8 cellular contexts compared by ENCODE assay signal in genomic region chr4:27048350-27049100, GRCh38.
DNase-seq lines count a peak whose midpoint lies in the region; ATAC-seq and FAIRE-seq lines count a peak whose summit lies in the region.

No MANE protein-coding gene starts in this region.

- no peak overlapping the region for H2BK120ac ChIP-seq in mesendoderm (ENCODE audit: low read depth, low read length)

- no peak overlapping the region for H3K4me2 ChIP-seq in mesendoderm (ENCODE audit: low read length)

- H4K5ac ChIP-seq in mesendoderm (ENCODE audit: low read length): no peak overlapping the region

- FAIRE-seq in GM19239 (lab: Jason Lieb, UNC): peak; percentile 44

- peaks cover 19% of the 10 kb centered on the region for H3K27me3 ChIP-seq in CD4-positive, CD25-positive, alpha-beta regulatory T cell (ENCODE audit: control insufficient read depth, insufficient read depth, low read length)
- H3K27me3 ChIP-seq in mesendoderm (ENCODE audit: insufficient read depth, low read length, poor library complexity): no peaks in the 10 kb centered on the region

- no peak overlapping the region for H3K56ac ChIP-seq in mesendoderm (ENCODE audit: low read length)

- peak in 2 of 3 donors; percentile 10 to 31 for DNase-seq in CD4-positive, CD25-positive, alpha-beta regulatory T cell
- peak; percentile 25 for DNase-seq in GM19239 (ENCODE audit: insufficient read length, low spot score)
- DNase-seq in NCI-H69 (lab: John Stamatoyannopoulos, UW): peak; percentile 62
- DNase-seq in central memory CD4-positive, alpha-beta T cell: peak; percentile 16
- peak; percentile 25 for DNase-seq in mesendoderm
- no peak for DNase-seq in GOT3 (lab: John Stamatoyannopoulos, UW)
- no peak for DNase-seq in cortex of kidney (lab: John Stamatoyannopoulos, UW)

- H3K4me1 ChIP-seq in CD4-positive, CD25-positive, alpha-beta regulatory T cell (ENCODE audit: control insufficient read depth, insufficient read depth, low read length, poor library complexity, severe bottlenecking): no peaks in the 10 kb centered on the region
- no peaks in the 10 kb centered on the region for H3K4me1 ChIP-seq in mesendoderm (ENCODE audit: control insufficient read depth, low read depth, low read length)

- H3K27ac Mint-ChIP-seq in CD4-positive, CD25-positive, alpha-beta regulatory T cell: no peak overlapping the region

- no peak for ATAC-seq in CD4-positive, CD25-positive, alpha-beta regulatory T cell (ENCODE audit: low read depth in 2 of 2)
- ATAC-seq in GM18907 (IDR thresholded peaks at IDR 0.05; ENCODE audit: unreplicated experiment): no peak

- no peaks in the 10 kb centered on the region for H3K36me3 ChIP-seq in CD4-positive, CD25-positive, alpha-beta regulatory T cell (ENCODE audit: control insufficient read depth, insufficient read depth, low read length)
- H3K36me3 ChIP-seq in mesendoderm (ENCODE audit: control insufficient read depth, insufficient read depth, low read length): no peaks in the 10 kb centered on the region

- H3K18ac ChIP-seq in mesendoderm (ENCODE audit: low read length): no peak overlapping the region

- H3K4me1 Mint-ChIP-seq in CD4-positive, CD25-positive, alpha-beta regulatory T cell: peaks cover 0 to 6% (median 0%) of the 10 kb centered on the region in 4 donors

- H3K23ac ChIP-seq in mesendoderm (ENCODE audit: low read length): no peak overlapping the region

- WGBS in mesendoderm (ENCODE audit: extremely low coverage, insufficient coverage, low lambda C conversion rate): no CpG with 5 or more reads among the region's 17 CpGs

- no peaks in the 10 kb centered on the region for H3K79me1 ChIP-seq in mesendoderm (ENCODE audit: low read length)

- peaks cover 46% of the 10 kb centered on the region for H3K27me3 Mint-ChIP-seq in CD4-positive, CD25-positive, alpha-beta regulatory T cell

- no peak overlapping the region for H3K27ac ChIP-seq in CD4-positive, CD25-positive, alpha-beta regulatory T cell (ENCODE audit: insufficient read depth, low read length, poor library complexity, severe bottlenecking)
- H3K27ac ChIP-seq in mesendoderm (ENCODE audit: low read depth, low read length): no peak overlapping the region

- no peaks in the 10 kb centered on the region for H3K79me2 ChIP-seq in mesendoderm (ENCODE audit: control insufficient read depth, insufficient read depth, low read length)

- peak overlapping the region; percentile 62 for H3K4me3 ChIP-seq in CD4-positive, CD25-positive, alpha-beta regulatory T cell (ENCODE audit: low read depth, low read length)
- H3K4me3 ChIP-seq in mesendoderm (ENCODE audit: low read length): no peak overlapping the region

- no peak overlapping the region for H2BK5ac ChIP-seq in mesendoderm (ENCODE audit: low read length)

- H2BK15ac ChIP-seq in mesendoderm (replicated peaks; ENCODE audit: low read depth): no peak overlapping the region

- H3K4ac ChIP-seq in mesendoderm (ENCODE audit: low read depth, low read length): no peak overlapping the region

- peaks cover 0 to 11% (median 2%) of the 10 kb centered on the region in 7 donors for H3K9me3 Mint-ChIP-seq in CD4-positive, CD25-positive, alpha-beta regulatory T cell

- peak overlapping the region in 1 of 4 donors; percentile 57 for H3K4me3 Mint-ChIP-seq in CD4-positive, CD25-positive, alpha-beta regulatory T cell

- H3K9ac ChIP-seq in mesendoderm (ENCODE audit: low read length): no peak overlapping the region

- H4K8ac ChIP-seq in mesendoderm (ENCODE audit: low read depth, low read length): no peak overlapping the region

- H3K36me3 Mint-ChIP-seq in CD4-positive, CD25-positive, alpha-beta regulatory T cell: peaks cover 3% of the 10 kb centered on the region

- no peak overlapping the region for H2AK5ac ChIP-seq in mesendoderm (ENCODE audit: low read length)

- peaks cover 7 to 9% of the 10 kb centered on the region in 2 experiments for H3K9me3 ChIP-seq in CD4-positive, CD25-positive, alpha-beta regulatory T cell (ENCODE audit: control insufficient read depth in 2 of 2, low read length in 2 of 2)

Comparison
In these comparisons a context has a peak if more than half of its experiments do, and no peak if none do; other contexts are left out.
1. DNase-seq: peak in CD4-positive, CD25-positive, alpha-beta regulatory T cell (2 of 3), GM19239 (single experiment), NCI-H69 (single experiment), central memory CD4-positive, alpha-beta T cell (single experiment) and mesendoderm (single experiment); none in GOT3 (single experiment) and cortex of kidney (single experiment).